Comparison of ENCODE assay signal across 2 cellular contexts in genomic region chr2:65386340-65386739, GRCh38.
A peak's percentile ranks its signal among the peaks of the same experiment; 100 is the strongest.
TF ChIP-seq lines count a peak whose summit lies in the region.

No MANE protein-coding gene starts in this region.

TF ChIP-seq in HCT116, 20 proteins besides CTCF, POLR2A, EP300 and RAD21:
- no peak for TF ChIP-seq ELF1 (IDR thresholded peaks at IDR 0.05; ENCODE audit: borderline replicate concordance, low read depth)
- TF ChIP-seq EZH2 (IDR thresholded peaks at IDR 0.05), result no peak
- TF ChIP-seq TCF7L2 (IDR thresholded peaks at IDR 0.05; ENCODE audit: borderline replicate concordance, extremely low read depth, insufficient read depth, insufficient read length), result no peak
- no peak for TF ChIP-seq SRF (IDR thresholded peaks at IDR 0.05; ENCODE audit: low read depth)
- no peak for TF ChIP-seq YY1 (IDR thresholded peaks at IDR 0.05; ENCODE audit: extremely low read depth, insufficient replicate concordance, low read depth, low read length)
- TF ChIP-seq, protein P1, sequence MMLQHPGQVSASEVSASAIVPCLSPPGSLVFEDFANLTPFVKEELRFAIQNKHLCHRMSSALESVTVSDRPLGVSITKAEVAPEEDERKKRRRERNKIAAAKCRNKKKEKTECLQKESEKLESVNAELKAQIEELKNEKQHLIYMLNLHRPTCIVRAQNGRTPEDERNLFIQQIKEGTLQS (IDR thresholded peaks at IDR 0.05), result no peak
- no peak for TF ChIP-seq MAX (IDR thresholded peaks at IDR 0.05)
- no peak for TF ChIP-seq FOSL1 (IDR thresholded peaks at IDR 0.05; ENCODE audit: low read depth)
- no peak for TF ChIP-seq CBX3 (IDR thresholded peaks at IDR 0.05; ENCODE audit: low read depth)
- TF ChIP-seq REST (IDR thresholded peaks at IDR 0.05; ENCODE audit: low read depth), result no peak
- no peak for TF ChIP-seq ZFX (IDR thresholded peaks at IDR 0.05)
- TF ChIP-seq ZNF274 (IDR thresholded peaks at IDR 0.05; ENCODE audit: low read depth, low read length), result no peak
- no peak for TF ChIP-seq EZH2phosphoT487 (IDR thresholded peaks at IDR 0.05; ENCODE audit: borderline replicate concordance)
- no peak for TF ChIP-seq SP1 (IDR thresholded peaks at IDR 0.05; ENCODE audit: low read depth)
- TF ChIP-seq POLR2AphosphoS5 (IDR thresholded peaks at IDR 0.05; ENCODE audit: low read depth, low read length), result no peak

TF ChIP-seq in H1, 55 proteins besides CTCF, POLR2A, EP300 and RAD21:
- TF ChIP-seq SP1 (IDR thresholded peaks at IDR 0.05; ENCODE audit: low read depth, low read length), result no peak
- TF ChIP-seq CEBPB (IDR thresholded peaks at IDR 0.05; ENCODE audit: low read depth, low read length), result peak; percentile 32; the same call in 1 of the 2 replicates
